Comparison of ENCODE assay signal across 22 cellular contexts in the genomic region with DNA sequence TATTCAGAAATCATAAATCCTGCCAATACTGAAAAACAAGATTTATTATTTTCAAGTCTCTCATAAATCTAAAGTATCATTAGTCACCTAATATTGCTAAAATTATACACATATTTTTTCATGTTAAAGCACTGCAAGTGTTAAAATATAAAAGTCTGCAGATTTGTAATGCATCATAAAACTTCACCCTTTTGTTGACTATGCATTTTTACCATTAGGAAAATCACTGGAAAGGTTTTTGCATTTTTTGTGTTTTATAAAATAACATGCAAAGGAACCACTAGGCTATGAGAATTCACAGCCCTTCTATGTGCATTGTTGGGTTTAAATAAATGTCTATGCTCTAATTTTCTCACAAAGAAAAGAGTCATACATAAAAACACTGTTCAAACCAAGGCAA.
DNase-seq lines count a peak whose midpoint lies in the region; ATAC-seq, FAIRE-seq and TF ChIP-seq lines count a peak whose summit lies in the region.
"Had no signal": no experiment of that assay in that cellular context is flagged by ENCODE, and none has a peak within 500 bp of the region (broad histone marks: within the 10 kb centered on the region; RNA-seq: fewer than 3 reads in every experiment).

No MANE protein-coding gene starts in this region.

- H4K91ac ChIP-seq in IMR-90 (ENCODE audit: insufficient read depth, low read depth, low read length) = no peak overlapping the region

- CTCF ChIA-PET in HepG2 (lab: Yijun Ruan, JAX; ENCODE audit: low intra/inter-chr PET ratio, low total read pairs) = no interaction called here
- CTCF ChIA-PET in IMR-90 (lab: Yijun Ruan, JAX) = no interaction called here

- ATAC-seq in HepG2 = no peak
- ATAC-seq in right lobe of liver = no peak
- no peak for ATAC-seq in IMR-90 (ENCODE audit: low read depth)
- ATAC-seq in HG02623 (IDR thresholded peaks at IDR 0.05; ENCODE audit: unreplicated experiment) = no peak
- no peak for ATAC-seq in activated CD4-positive, CD25-positive, alpha-beta regulatory T cell treated with anti-CD3 and anti-CD28 coated beads, Interleukin-2, amount 50 U/mL, for 24 hours
- ATAC-seq: CD8-positive, alpha-beta T cell had no signal

- H2BK20ac ChIP-seq in IMR-90 (ENCODE audit: low read depth, low read length) = no peak overlapping the region

- no peak for TF ChIP-seq EP300 in HepG2 (IDR thresholded peaks at IDR 0.05; ENCODE audit: low read depth in 2 of 2, low read length in 2 of 2)
- no peak for TF ChIP-seq EP300 in HepG2 (CRISPR knock-in tag; IDR thresholded peaks at IDR 0.05; ENCODE audit: borderline replicate concordance)

- H3K27ac ChIP-seq in HepG2 (ENCODE audit: extremely low read length, insufficient read depth, low read length) (no peak overlapping the region), right lobe of liver (no peak overlapping the region), IMR-90 (ENCODE audit: insufficient read depth, low read length) (no peak overlapping the region)
- H3K27ac ChIP-seq: BLaER1 treated with 17β-estradiol and CSF1 and Interleukin-3, amounts not matched to agents 10 nM and 100 nM had no signal

- H3K4ac ChIP-seq in IMR-90 (ENCODE audit: low read depth, low read length) = no peak overlapping the region

- no peak overlapping the region for H2AK9ac ChIP-seq in IMR-90 (replicated peaks; ENCODE audit: low read depth, low read length, poor library complexity)

- H3K4me1 Mint-ChIP-seq in activated naive CD8-positive, alpha-beta T cell treated with anti-CD3 and anti-CD28 coated beads for 36 hours = no peaks in the 10 kb centered on the region
- H3K4me1 Mint-ChIP-seq: B cell had no signal

- H3K27ac Mint-ChIP-seq in activated naive CD8-positive, alpha-beta T cell treated with anti-CD3 and anti-CD28 coated beads for 36 hours = no peak overlapping the region
- H3K27ac Mint-ChIP-seq: B cell; CD8-positive, alpha-beta T cell had no signal

- intact Hi-C loops in HepG2 (cut with micrococcal nuclease; ENCODE audit: unreplicated experiment) = no loop called here
- intact Hi-C loops in right lobe of liver (cut with DNase I) = no loop called here
- intact Hi-C loops in IMR-90 (cut with micrococcal nuclease) = no loop called here

- no peak overlapping the region for H3K14ac ChIP-seq in IMR-90 (replicated peaks; ENCODE audit: low read depth, low read length)

- H3K9ac ChIP-seq in HepG2 (ENCODE audit: insufficient read depth, low read depth, low read length) (no peak overlapping the region), IMR-90 (ENCODE audit: low read depth, low read length) (no peak overlapping the region)
- H3K9ac ChIP-seq: BLaER1 treated with 17β-estradiol and CSF1 and Interleukin-3, amounts not matched to agents 10 nM and 100 nM had no signal

- no peak overlapping the region for H3K4me2 ChIP-seq in HepG2 (ENCODE audit: low read depth, low read length)
- H3K4me2 ChIP-seq in IMR-90 (ENCODE audit: low read depth, low read length) = no peak overlapping the region

- dilution Hi-C loops in IMR-90 (cut with HindIII; ENCODE audit: low sequenced_read_pairs, unreplicated experiment) = no loop called here

- H4K8ac ChIP-seq in IMR-90 (ENCODE audit: low read depth in 2 of 2, low read length in 2 of 2) = no peak overlapping the region

- no peak for TF ChIP-seq POLR2A in HepG2 (IDR thresholded peaks at IDR 0.05; ENCODE audit: insufficient read depth in 1 of 2, low read depth in 2 of 2, low read length in 2 of 2)
- TF ChIP-seq POLR2A in right lobe of liver (IDR thresholded peaks at IDR 0.05) = no peak
- TF ChIP-seq POLR2A in IMR-90 (IDR thresholded peaks at IDR 0.05; ENCODE audit: low read depth, low read length) = no peak

- H3K27me3 ChIP-seq in HepG2 (ENCODE audit: control insufficient read depth in 1 of 2, insufficient read depth in 2 of 2, low read length in 2 of 2) (no peaks in the 10 kb centered on the region), right lobe of liver (no peaks in the 10 kb centered on the region), IMR-90 (ENCODE audit: control insufficient read depth, insufficient read depth, low read length) (no peaks in the 10 kb centered on the region)
- H3K27me3 ChIP-seq: BLaER1 treated with 17β-estradiol and CSF1 and Interleukin-3, amounts not matched to agents 10 nM and 100 nM had no signal

- H3K4me3 ChIP-seq in HepG2 (replicated peaks in 1 of 3; ENCODE audit: insufficient read depth in 1 of 3, low read depth in 2 of 3, low read length in 3 of 3) (no peak overlapping the region), right lobe of liver (no peak overlapping the region), IMR-90 (ENCODE audit: insufficient read depth, low read depth, low read length) (no peak overlapping the region)
- H3K4me3 ChIP-seq: BLaER1 treated with 17β-estradiol and CSF1 and Interleukin-3, amounts not matched to agents 10 nM and 100 nM; GM12878; HAP-1 had no signal

- FAIRE-seq in HepG2 (lab: Jason Lieb, UNC) = no peak
- FAIRE-seq: GM19239, H1, HTR-8/SVneo had no signal

- H3K56ac ChIP-seq in IMR-90 (ENCODE audit: extremely low read depth, insufficient read depth, low read length) = no peak overlapping the region

- H3K9me1 ChIP-seq in IMR-90 (ENCODE audit: insufficient read depth, low read length) = no peaks in the 10 kb centered on the region

- TF ChIP-seq RAD21 in HepG2 (CRISPR knock-in tag; IDR thresholded peaks at IDR 0.05) (no peak), IMR-90 (IDR thresholded peaks at IDR 0.05; ENCODE audit: low read length) (no peak)

- in situ Hi-C loops in HepG2 (cut with HindIII; ENCODE audit: extremely low pct_ligation_motif_present, low pct_unique_long_range_greater_than_20kb) = no loop called here
- in situ Hi-C loops in IMR-90 (cut with MboI; ENCODE audit: low sequenced_read_pairs) = no loop called here

- H3K36me3 ChIP-seq in HepG2 (replicated peaks in 1 of 2; ENCODE audit: control insufficient read depth in 1 of 2, insufficient read depth in 2 of 2, low read length in 2 of 2) = no peaks in the 10 kb centered on the region
- no peaks in the 10 kb centered on the region for H3K36me3 ChIP-seq in right lobe of liver
- H3K36me3 ChIP-seq in IMR-90 (ENCODE audit: control insufficient read depth, insufficient read depth, low read length) = no peaks in the 10 kb centered on the region
- H3K36me3 ChIP-seq: BLaER1 treated with 17β-estradiol and CSF1 and Interleukin-3, amounts not matched to agents 10 nM and 100 nM; HAP-1 had no signal

- H3K27me3 Mint-ChIP-seq in activated naive CD8-positive, alpha-beta T cell treated with anti-CD3 and anti-CD28 coated beads for 36 hours = no peaks in the 10 kb centered on the region
- H3K27me3 Mint-ChIP-seq: B cell had no signal

- no peak for DNase-seq in HepG2 (ENCODE audit: low spot score)
- DNase-seq in right lobe of liver = no peak
- DNase-seq in IMR-90 = no peak
- DNase-seq in NCI-H69 (lab: John Stamatoyannopoulos, UW) = peak; percentile 14
- no peak for DNase-seq in activated naive CD4-positive, alpha-beta T cell treated with anti-CD3 and anti-CD28 coated beads, Interleukin-2, amount 50 U/mL, for 16 hours
- no peak for DNase-seq in activated naive CD8-positive, alpha-beta T cell treated with anti-CD3 and anti-CD28 coated beads for 36 hours
- DNase-seq: 8988T; Calu3; CD8-positive, alpha-beta T cell; DMS53; DND-41; EL; KG1 had no signal

- H3K79me2 ChIP-seq in HepG2 (ENCODE audit: insufficient read depth, low read length) = no peaks in the 10 kb centered on the region

- H3K79me1 ChIP-seq in IMR-90 (ENCODE audit: low read depth in 1 of 2, low read length in 2 of 2) = no peaks in the 10 kb centered on the region

- H3K4me1 ChIP-seq in HepG2 (ENCODE audit: insufficient read depth, low read length) = no peaks in the 10 kb centered on the region
- H3K4me1 ChIP-seq in right lobe of liver = no peaks in the 10 kb centered on the region
- no peaks in the 10 kb centered on the region for H3K4me1 ChIP-seq in IMR-90 (ENCODE audit: control insufficient read depth, insufficient read depth, low read length)

- no peak overlapping the region for H2AK5ac ChIP-seq in IMR-90 (ENCODE audit: low read depth, low read length)

- no peaks in the 10 kb centered on the region for H3K36me3 Mint-ChIP-seq in activated naive CD8-positive, alpha-beta T cell treated with anti-CD3 and anti-CD28 coated beads for 36 hours
- H3K36me3 Mint-ChIP-seq: CD8-positive, alpha-beta T cell had no signal

- POLR2A ChIA-PET in HepG2 (lab: Yijun Ruan, JAX) (no interaction called here), IMR-90 (lab: Charles Lee; ENCODE audit: unreplicated experiment) (no interaction called here)

- no TSS peak for BruUV-seq in HepG2 (replicated peaks; lab: Mats Ljungman, UMichigan)
- no TSS peak for BruUV-seq in IMR-90 (replicated peaks; lab: Mats Ljungman, UMichigan)

- H4K20me1 ChIP-seq in HepG2 (ENCODE audit: insufficient read depth, low read length) = no peaks in the 10 kb centered on the region
- H4K20me1 ChIP-seq in IMR-90 (ENCODE audit: insufficient read depth, low read length) = no peaks in the 10 kb centered on the region
- H4K20me1 ChIP-seq: BLaER1 treated with 17β-estradiol and CSF1 and Interleukin-3, amounts not matched to agents 10 nM and 100 nM had no signal

- H2AFZ ChIP-seq in HepG2 (ENCODE audit: low read length) (no peak overlapping the region), IMR-90 (replicated peaks; ENCODE audit: low read length, poor library complexity) (no peak overlapping the region)

- no peak overlapping the region for H3K23ac ChIP-seq in IMR-90 (ENCODE audit: low read depth, low read length)

- H2BK120ac ChIP-seq in IMR-90 (ENCODE audit: low read depth, low read length) = no peak overlapping the region

- no peak overlapping the region for H3K4me3 Mint-ChIP-seq in activated naive CD8-positive, alpha-beta T cell treated with anti-CD3 and anti-CD28 coated beads for 36 hours
- H3K4me3 Mint-ChIP-seq: B cell; CD8-positive, alpha-beta T cell had no signal

- no peak overlapping the region for H2BK5ac ChIP-seq in IMR-90 (ENCODE audit: low read depth, low read length, poor library complexity, severe bottlenecking)

- no peak for TF ChIP-seq CTCF in HepG2 (CRISPR knock-in tag; IDR thresholded peaks at IDR 0.05)
- TF ChIP-seq CTCF in right lobe of liver (IDR thresholded peaks at IDR 0.05) = no peak
- no peak for TF ChIP-seq CTCF in IMR-90 (conservative IDR thresholded peaks at IDR 0.05; ENCODE audit: low read depth, low read length)

- H3K9me3 ChIP-seq in HepG2 (ENCODE audit: low read length) (no peaks in the 10 kb centered on the region), right lobe of liver (no peaks in the 10 kb centered on the region), IMR-90 (ENCODE audit: control insufficient read depth, insufficient read depth, low read length) (no peaks in the 10 kb centered on the region)
- H3K9me3 ChIP-seq: BLaER1 treated with 17β-estradiol and CSF1 and Interleukin-3, amounts not matched to agents 10 nM and 100 nM; HAP-1 had no signal

- no peak overlapping the region for H4K5ac ChIP-seq in IMR-90 (ENCODE audit: low read depth, low read length)

- no peaks in the 10 kb centered on the region for H3K9me3 Mint-ChIP-seq in activated naive CD8-positive, alpha-beta T cell treated with anti-CD3 and anti-CD28 coated beads for 36 hours
- H3K9me3 Mint-ChIP-seq: CD8-positive, alpha-beta T cell had no signal

- no peak overlapping the region for H3K18ac ChIP-seq in IMR-90 (ENCODE audit: low read depth, low read length)

- H2BK15ac ChIP-seq in IMR-90 (ENCODE audit: low read depth, low read length) = no peak overlapping the region

TF ChIP-seq in HepG2, 621 proteins besides CTCF, POLR2A, EP300 and RAD21 (continues in another document):
- TF ChIP-seq MAFF (IDR thresholded peaks at IDR 0.05; ENCODE audit: low read depth, low read length) = peak; percentile 53; the same call in 1 of the 2 replicates
